Comparison of ENCODE assay signal across 1 cellular context in the genomic region with DNA sequence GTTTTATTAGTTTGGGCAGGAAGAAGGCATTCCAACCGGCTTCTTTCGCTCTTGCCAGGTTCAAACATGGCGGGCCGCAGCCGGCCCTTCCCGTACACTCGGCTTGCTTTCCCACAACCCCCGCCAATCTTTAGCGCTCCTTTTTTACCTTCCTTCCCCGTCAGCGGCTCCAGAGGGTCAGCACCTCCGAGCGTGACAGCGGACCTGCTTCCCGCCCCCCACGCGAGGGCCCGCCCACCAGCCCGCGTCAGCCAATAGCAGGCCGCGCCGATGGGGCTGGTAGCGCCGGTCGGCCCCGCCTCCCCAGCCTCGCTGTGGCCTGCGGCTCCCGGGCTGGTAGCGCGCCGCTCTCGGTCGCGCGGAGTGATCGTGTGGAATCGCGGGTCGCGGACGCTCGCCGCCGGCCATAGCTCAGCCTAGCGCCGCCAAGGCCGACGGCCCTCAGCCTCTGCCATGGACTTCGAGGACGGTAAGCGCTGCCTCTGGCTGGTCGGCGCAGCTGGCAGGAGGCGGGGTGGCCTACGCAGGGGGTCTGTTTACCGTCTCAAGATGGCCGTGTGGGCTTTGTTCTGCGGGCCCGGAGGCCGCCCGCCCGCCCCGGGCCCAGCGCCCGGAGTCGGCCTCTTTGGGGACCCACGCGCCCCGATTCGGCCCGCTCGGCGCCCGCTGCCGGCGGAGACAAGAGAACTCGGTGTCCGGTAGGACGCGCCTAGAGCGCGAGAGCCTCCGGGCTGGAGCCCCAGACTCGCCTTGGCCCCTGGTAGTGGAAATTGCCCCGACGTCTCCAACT.
TF ChIP-seq lines count a peak whose summit lies in the region.

A gene with protein sequence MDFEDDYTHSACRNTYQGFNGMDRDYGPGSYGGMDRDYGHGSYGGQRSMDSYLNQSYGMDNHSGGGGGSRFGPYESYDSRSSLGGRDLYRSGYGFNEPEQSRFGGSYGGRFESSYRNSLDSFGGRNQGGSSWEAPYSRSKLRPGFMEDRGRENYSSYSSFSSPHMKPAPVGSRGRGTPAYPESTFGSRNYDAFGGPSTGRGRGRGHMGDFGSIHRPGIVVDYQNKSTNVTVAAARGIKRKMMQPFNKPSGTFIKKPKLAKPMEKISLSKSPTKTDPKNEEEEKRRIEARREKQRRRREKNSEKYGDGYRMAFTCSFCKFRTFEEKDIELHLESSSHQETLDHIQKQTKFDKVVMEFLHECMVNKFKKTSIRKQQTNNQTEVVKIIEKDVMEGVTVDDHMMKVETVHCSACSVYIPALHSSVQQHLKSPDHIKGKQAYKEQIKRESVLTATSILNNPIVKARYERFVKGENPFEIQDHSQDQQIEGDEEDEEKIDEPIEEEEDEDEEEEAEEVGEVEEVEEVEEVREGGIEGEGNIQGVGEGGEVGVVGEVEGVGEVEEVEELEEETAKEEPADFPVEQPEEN (plus strand): TSS at position 306 of the 790 bp plus-strand sequence. CDS start 148 bp downstream, at position 454.

TF ChIP-seq in K562, 482 proteins besides CTCF, POLR2A, EP300 and RAD21 (continued from another document):
- peak; percentile 97 for TF ChIP-seq SP1 (CRISPR knock-in tag; IDR thresholded peaks at IDR 0.05)
- TF ChIP-seq, protein P1, sequence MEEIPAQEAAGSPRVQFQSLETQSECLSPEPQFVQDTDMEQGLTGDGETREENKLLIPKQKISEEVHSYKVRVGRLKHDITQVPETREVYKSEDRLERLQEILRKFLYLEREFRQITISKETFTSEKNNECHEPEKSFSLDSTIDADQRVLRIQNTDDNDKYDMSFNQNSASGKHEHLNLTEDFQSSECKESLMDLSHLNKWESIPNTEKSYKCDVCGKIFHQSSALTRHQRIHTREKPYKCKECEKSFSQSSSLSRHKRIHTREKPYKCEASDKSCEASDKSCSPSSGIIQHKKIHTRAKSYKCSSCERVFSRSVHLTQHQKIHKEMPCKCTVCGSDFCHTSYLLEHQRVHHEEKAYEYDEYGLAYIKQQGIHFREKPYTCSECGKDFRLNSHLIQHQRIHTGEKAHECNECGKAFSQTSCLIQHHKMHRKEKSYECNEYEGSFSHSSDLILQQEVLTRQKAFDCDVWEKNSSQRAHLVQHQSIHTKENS (CRISPR knock-in tag; IDR thresholded peaks at IDR 0.05): no peak
- peak; percentile 24; the same call in 1 of the 2 replicates for TF ChIP-seq ELF2 (CRISPR knock-in tag; IDR thresholded peaks at IDR 0.05)
- TF ChIP-seq, protein P2, sequence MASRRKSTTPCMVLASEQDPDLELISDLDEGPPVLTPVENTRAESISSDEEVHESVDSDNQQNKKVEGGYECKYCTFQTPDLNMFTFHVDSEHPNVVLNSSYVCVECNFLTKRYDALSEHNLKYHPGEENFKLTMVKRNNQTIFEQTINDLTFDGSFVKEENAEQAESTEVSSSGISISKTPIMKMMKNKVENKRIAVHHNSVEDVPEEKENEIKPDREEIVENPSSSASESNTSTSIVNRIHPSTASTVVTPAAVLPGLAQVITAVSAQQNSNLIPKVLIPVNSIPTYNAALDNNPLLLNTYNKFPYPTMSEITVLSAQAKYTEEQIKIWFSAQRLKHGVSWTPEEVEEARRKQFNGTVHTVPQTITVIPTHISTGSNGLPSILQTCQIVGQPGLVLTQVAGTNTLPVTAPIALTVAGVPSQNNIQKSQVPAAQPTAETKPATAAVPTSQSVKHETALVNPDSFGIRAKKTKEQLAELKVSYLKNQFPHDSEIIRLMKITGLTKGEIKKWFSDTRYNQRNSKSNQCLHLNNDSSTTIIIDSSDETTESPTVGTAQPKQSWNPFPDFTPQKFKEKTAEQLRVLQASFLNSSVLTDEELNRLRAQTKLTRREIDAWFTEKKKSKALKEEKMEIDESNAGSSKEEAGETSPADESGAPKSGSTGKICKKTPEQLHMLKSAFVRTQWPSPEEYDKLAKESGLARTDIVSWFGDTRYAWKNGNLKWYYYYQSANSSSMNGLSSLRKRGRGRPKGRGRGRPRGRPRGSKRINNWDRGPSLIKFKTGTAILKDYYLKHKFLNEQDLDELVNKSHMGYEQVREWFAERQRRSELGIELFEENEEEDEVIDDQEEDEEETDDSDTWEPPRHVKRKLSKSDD (conservative IDR thresholded peaks at IDR 0.05; ENCODE audit: low read length): 0 out of 2 replicates have a peak, but pooled peaks have one; percentile 49
- TF ChIP-seq BCOR (IDR thresholded peaks at IDR 0.05): no peak
- TF ChIP-seq NONO (IDR thresholded peaks at IDR 0.05; ENCODE audit: low read depth in 2 of 2, low read length in 1 of 2): peak in 1 of 2 experiments; percentile 87; a peak in 2 of 4 replicates
- TF ChIP-seq MCM3 (IDR thresholded peaks at IDR 0.05): no peak
- peak; percentile 78 for TF ChIP-seq CHD1 (IDR thresholded peaks at IDR 0.05; ENCODE audit: low read length)
- peak; percentile 39; the same call in 1 of the 2 replicates for TF ChIP-seq ZNF143 (CRISPR knock-in tag; IDR thresholded peaks at IDR 0.05)
- no peak for TF ChIP-seq SREBF2 (CRISPR knock-in tag; IDR thresholded peaks at IDR 0.05)
- no peak for TF ChIP-seq ZNF217 (CRISPR knock-in tag; IDR thresholded peaks at IDR 0.05)
- TF ChIP-seq, protein P3, sequence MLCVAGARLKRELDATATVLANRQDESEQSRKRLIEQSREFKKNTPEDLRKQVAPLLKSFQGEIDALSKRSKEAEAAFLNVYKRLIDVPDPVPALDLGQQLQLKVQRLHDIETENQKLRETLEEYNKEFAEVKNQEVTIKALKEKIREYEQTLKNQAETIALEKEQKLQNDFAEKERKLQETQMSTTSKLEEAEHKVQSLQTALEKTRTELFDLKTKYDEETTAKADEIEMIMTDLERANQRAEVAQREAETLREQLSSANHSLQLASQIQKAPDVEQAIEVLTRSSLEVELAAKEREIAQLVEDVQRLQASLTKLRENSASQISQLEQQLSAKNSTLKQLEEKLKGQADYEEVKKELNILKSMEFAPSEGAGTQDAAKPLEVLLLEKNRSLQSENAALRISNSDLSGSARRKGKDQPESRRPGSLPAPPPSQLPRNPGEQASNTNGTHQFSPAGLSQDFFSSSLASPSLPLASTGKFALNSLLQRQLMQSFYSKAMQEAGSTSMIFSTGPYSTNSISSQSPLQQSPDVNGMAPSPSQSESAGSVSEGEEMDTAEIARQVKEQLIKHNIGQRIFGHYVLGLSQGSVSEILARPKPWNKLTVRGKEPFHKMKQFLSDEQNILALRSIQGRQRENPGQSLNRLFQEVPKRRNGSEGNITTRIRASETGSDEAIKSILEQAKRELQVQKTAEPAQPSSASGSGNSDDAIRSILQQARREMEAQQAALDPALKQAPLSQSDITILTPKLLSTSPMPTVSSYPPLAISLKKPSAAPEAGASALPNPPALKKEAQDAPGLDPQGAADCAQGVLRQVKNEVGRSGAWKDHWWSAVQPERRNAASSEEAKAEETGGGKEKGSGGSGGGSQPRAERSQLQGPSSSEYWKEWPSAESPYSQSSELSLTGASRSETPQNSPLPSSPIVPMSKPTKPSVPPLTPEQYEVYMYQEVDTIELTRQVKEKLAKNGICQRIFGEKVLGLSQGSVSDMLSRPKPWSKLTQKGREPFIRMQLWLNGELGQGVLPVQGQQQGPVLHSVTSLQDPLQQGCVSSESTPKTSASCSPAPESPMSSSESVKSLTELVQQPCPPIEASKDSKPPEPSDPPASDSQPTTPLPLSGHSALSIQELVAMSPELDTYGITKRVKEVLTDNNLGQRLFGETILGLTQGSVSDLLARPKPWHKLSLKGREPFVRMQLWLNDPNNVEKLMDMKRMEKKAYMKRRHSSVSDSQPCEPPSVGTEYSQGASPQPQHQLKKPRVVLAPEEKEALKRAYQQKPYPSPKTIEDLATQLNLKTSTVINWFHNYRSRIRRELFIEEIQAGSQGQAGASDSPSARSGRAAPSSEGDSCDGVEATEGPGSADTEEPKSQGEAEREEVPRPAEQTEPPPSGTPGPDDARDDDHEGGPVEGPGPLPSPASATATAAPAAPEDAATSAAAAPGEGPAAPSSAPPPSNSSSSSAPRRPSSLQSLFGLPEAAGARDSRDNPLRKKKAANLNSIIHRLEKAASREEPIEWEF (CRISPR knock-in tag; IDR thresholded peaks at IDR 0.05): no peak
- no peak for TF ChIP-seq SMARCE1 (IDR thresholded peaks at IDR 0.05)
- no peak for TF ChIP-seq ZNF232 (CRISPR knock-in tag; IDR thresholded peaks at IDR 0.05)
- TF ChIP-seq SFPQ (IDR thresholded peaks at IDR 0.05; ENCODE audit: low read depth, low read length): no peak
- peak; percentile 57; the same call in 1 of the 2 replicates for TF ChIP-seq ZSCAN32 (CRISPR knock-in tag; IDR thresholded peaks at IDR 0.05)
- TF ChIP-seq HMGN3 (IDR thresholded peaks at IDR 0.05; ENCODE audit: borderline replicate concordance, extremely low read depth, insufficient read length, low read depth, low read length): peak; percentile 36
- peak; percentile 96 for TF ChIP-seq THAP12 (CRISPR knock-in tag; IDR thresholded peaks at IDR 0.05)
- TF ChIP-seq ZNF57 (CRISPR knock-in tag; IDR thresholded peaks at IDR 0.05): no peak
- TF ChIP-seq HNRNPUL1 (IDR thresholded peaks at IDR 0.05; ENCODE audit: low read length): no peak
- TF ChIP-seq SMARCB1 (IDR thresholded peaks at IDR 0.05; ENCODE audit: insufficient read length, low read depth): no peak
- TF ChIP-seq, protein P4, sequence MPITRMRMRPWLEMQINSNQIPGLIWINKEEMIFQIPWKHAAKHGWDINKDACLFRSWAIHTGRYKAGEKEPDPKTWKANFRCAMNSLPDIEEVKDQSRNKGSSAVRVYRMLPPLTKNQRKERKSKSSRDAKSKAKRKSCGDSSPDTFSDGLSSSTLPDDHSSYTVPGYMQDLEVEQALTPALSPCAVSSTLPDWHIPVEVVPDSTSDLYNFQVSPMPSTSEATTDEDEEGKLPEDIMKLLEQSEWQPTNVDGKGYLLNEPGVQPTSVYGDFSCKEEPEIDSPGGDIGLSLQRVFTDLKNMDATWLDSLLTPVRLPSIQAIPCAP (CRISPR knock-in tag; IDR thresholded peaks at IDR 0.05; ENCODE audit: borderline replicate concordance): no peak
- peak; percentile 52 for TF ChIP-seq NR2C1 (IDR thresholded peaks at IDR 0.05)
- TF ChIP-seq NR2C1 (tag; IDR thresholded peaks at IDR 0.05): peak; percentile 75
- no peak for TF ChIP-seq KLF1 (tag; IDR thresholded peaks at IDR 0.05)
- peak; percentile 66; the same call in 1 of the 2 replicates for TF ChIP-seq ESRRA (IDR thresholded peaks at IDR 0.05; ENCODE audit: borderline replicate concordance, low read depth)
- TF ChIP-seq HES1 (IDR thresholded peaks at IDR 0.05; ENCODE audit: low read depth): 0 out of 2 replicates have a peak, but pooled peaks have one; percentile 26
- TF ChIP-seq PTRF (tag; IDR thresholded peaks at IDR 0.05): no peak
- TF ChIP-seq ZFP36 (IDR thresholded peaks at IDR 0.05; ENCODE audit: low read depth, low read length, partially characterized antibody): no peak
- TF ChIP-seq FOXK2 (conservative IDR thresholded peaks at IDR 0.05 in 1 of 2, IDR thresholded peaks at IDR 0.05 in 1 of 2; ENCODE audit: low read depth in 2 of 2): peak in 1 of 2 experiments; percentile 56; a peak in 2 of 4 replicates
